ENCODE assay signal across 15 cellular contexts in the genomic region with DNA sequence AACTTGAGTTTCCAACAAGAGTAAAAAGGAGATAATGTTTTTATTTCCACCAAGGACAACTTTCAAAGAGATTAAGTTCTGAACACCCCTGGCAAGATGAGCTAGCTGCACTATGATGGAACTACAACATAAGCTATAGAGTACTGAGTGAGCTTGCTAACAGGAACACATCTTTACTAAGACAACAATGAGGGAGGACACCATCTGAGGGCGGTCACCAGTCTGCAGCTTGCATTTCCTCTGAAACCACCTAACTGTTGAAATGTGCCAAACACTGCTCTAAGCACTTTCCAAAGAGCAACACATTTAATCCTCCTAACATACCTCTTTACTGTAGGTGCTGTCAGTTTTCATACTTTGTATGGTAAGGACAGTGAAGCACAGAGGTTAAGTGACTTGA.
DNase-seq lines count a peak whose midpoint lies in the region; ATAC-seq and TF ChIP-seq lines count a peak whose summit lies in the region.
"Had no signal": no experiment of that assay in that cellular context is flagged by ENCODE, and none has a peak within 500 bp of the region (broad histone marks: within the 10 kb centered on the region; RNA-seq: fewer than 3 reads in every experiment).

No MANE protein-coding gene starts in this region.

- TF ChIP-seq CTCF in CD14-positive monocyte (IDR thresholded peaks at IDR 0.05) = no peak

- intact Hi-C loops in CD14-positive monocyte (cut with micrococcal nuclease) = no loop called here

- peaks cover 22 to 33% of the 10 kb centered on the region in 2 donors for H3K36me3 Mint-ChIP-seq in CD14-positive monocyte
- H3K36me3 Mint-ChIP-seq in T-helper 2 cell treated with Interferon-gamma antibody and Interleukin-4, amounts not matched to agents 5 μg/mL and 100 μg/mL, for 36 hours (ENCODE audit: low read depth) = peaks cover 43% of the 10 kb centered on the region
- peaks cover 2% of the 10 kb centered on the region for H3K36me3 Mint-ChIP-seq in effector memory CD8-positive, alpha-beta T cell (ENCODE audit: insufficient read depth)

- peaks cover 0 to 2% (median 0%) of the 10 kb centered on the region in 3 donors for H3K27me3 Mint-ChIP-seq in CD14-positive monocyte (ENCODE audit: low read depth in 3 of 3)
- no peaks in the 10 kb centered on the region for H3K27me3 Mint-ChIP-seq in T-helper 2 cell treated with Interferon-gamma antibody and Interleukin-4, amounts not matched to agents 5 μg/mL and 100 μg/mL, for 36 hours (ENCODE audit: low read depth)
- no peaks in the 10 kb centered on the region for H3K27me3 Mint-ChIP-seq in effector memory CD8-positive, alpha-beta T cell

- no peak overlapping the region for H3K4me3 Mint-ChIP-seq in CD14-positive monocyte
- peak overlapping the region; percentile 84 for H3K4me3 Mint-ChIP-seq in T-helper 2 cell treated with Interferon-gamma antibody and Interleukin-4, amounts not matched to agents 5 μg/mL and 100 μg/mL, for 36 hours
- peak overlapping the region; percentile 75 to 87 for H3K4me3 Mint-ChIP-seq in effector memory CD8-positive, alpha-beta T cell

- DNase-seq in CD14-positive monocyte (ENCODE audit: low spot score) = no peak
- DNase-seq in CD1c-positive myeloid dendritic cell (ENCODE audit: extremely low spot score) = peak; percentile 24
- DNase-seq in T-helper 2 cell treated with Interferon-gamma antibody and Interleukin-4, amounts not matched to agents 5 μg/mL and 100 μg/mL, for 36 hours (ENCODE audit: low spot score) = no peak
- peak; percentile 14 to 41 (median 23) for DNase-seq in effector memory CD8-positive, alpha-beta T cell
- no peak for DNase-seq in amniotic stem cell (lab: John Stamatoyannopoulos, UW)
- no peak for DNase-seq in H7
- DNase-seq: cortex of kidney, DMS53, NCI-H2029 treated with DMSO at 0.1 percent for 48 hours, NCI-H69, posterior cingulate gyrus, tibial artery had no signal

- peak overlapping the region in 5 of 7 donors; percentile 1 to 68 (median 28) for H3K27ac Mint-ChIP-seq in CD14-positive monocyte
- peak overlapping the region; percentile 88 for H3K27ac Mint-ChIP-seq in T-helper 2 cell treated with Interferon-gamma antibody and Interleukin-4, amounts not matched to agents 5 μg/mL and 100 μg/mL, for 36 hours
- peak overlapping the region; percentile 93 to 96 for H3K27ac Mint-ChIP-seq in effector memory CD8-positive, alpha-beta T cell

- H3K36me3 ChIP-seq in H7 (replicated peaks; ENCODE audit: control insufficient read depth, insufficient read depth, low read length) = no peaks in the 10 kb centered on the region; the same call in 1 of the 2 replicates
- H3K36me3 ChIP-seq: tibial artery had no signal

- H3K4me1 Mint-ChIP-seq in CD14-positive monocyte = peaks cover 23% of the 10 kb centered on the region
- peaks cover 36% of the 10 kb centered on the region for H3K4me1 Mint-ChIP-seq in T-helper 2 cell treated with Interferon-gamma antibody and Interleukin-4, amounts not matched to agents 5 μg/mL and 100 μg/mL, for 36 hours (ENCODE audit: low read depth)
- H3K4me1 Mint-ChIP-seq in effector memory CD8-positive, alpha-beta T cell (ENCODE audit: low read depth in 2 of 2) = peaks cover 34 to 62% of the 10 kb centered on the region in 2 donors

- no peaks in the 10 kb centered on the region for H3K9me3 Mint-ChIP-seq in CD14-positive monocyte
- H3K9me3 Mint-ChIP-seq in T-helper 2 cell treated with Interferon-gamma antibody and Interleukin-4, amounts not matched to agents 5 μg/mL and 100 μg/mL, for 36 hours = peaks cover 4% of the 10 kb centered on the region
- H3K9me3 Mint-ChIP-seq in effector memory CD8-positive, alpha-beta T cell = no peaks in the 10 kb centered on the region

- H3K4me3 ChIP-seq in H7 (ENCODE audit: insufficient read depth, low read depth, low read length) = no peak overlapping the region
- H3K4me3 ChIP-seq: skin epidermis, tibial artery had no signal

- peak; percentile 92 for ATAC-seq in effector memory CD8-positive, alpha-beta T cell (replicated peaks)
- ATAC-seq in HG03095 (IDR thresholded peaks at IDR 0.05; ENCODE audit: unreplicated experiment) = no peak
- ATAC-seq: HCT116 had no signal

- H3K27me3 ChIP-seq in H7 (ENCODE audit: control insufficient read depth, insufficient read depth, low read length) = no peaks in the 10 kb centered on the region
- H3K27me3 ChIP-seq: tibial artery had no signal

Comparison
In these comparisons a context has a peak if more than half of its experiments do, and no peak if none do; other contexts are left out.
1. DNase-seq: peak in CD1c-positive myeloid dendritic cell (single experiment) and effector memory CD8-positive, alpha-beta T cell (3 of 3); none in CD14-positive monocyte (single experiment), T-helper 2 cell treated with Interferon-gamma antibody and Interleukin-4, amounts not matched to agents 5 μg/mL and 100 μg/mL, for 36 hours (single experiment), amniotic stem cell (single experiment) and H7 (single experiment).
2. H3K27ac Mint-ChIP-seq: peak in every context shown above with its lines; median percentile 94 in effector memory CD8-positive, alpha-beta T cell; 88 in T-helper 2 cell treated with Interferon-gamma antibody and Interleukin-4, amounts not matched to agents 5 μg/mL and 100 μg/mL, for 36 hours; 28 in CD14-positive monocyte.
3. H3K4me3 Mint-ChIP-seq: peak in T-helper 2 cell treated with Interferon-gamma antibody and Interleukin-4, amounts not matched to agents 5 μg/mL and 100 μg/mL, for 36 hours (single experiment) and effector memory CD8-positive, alpha-beta T cell (2 of 2); none in CD14-positive monocyte (0 of 2).